In genomic region chr6:89215391-89215790, GRCh38 we compare ENCODE assay signal across 21 cellular contexts.
"Had no signal": no experiment of that assay in that cellular context is flagged by ENCODE, and none has a peak within 500 bp of the region (broad histone marks: within the 10 kb centered on the region; RNA-seq: fewer than 3 reads in every experiment).

No MANE protein-coding gene starts in this region.

- ATAC-seq: activated naive CD4-positive, alpha-beta T cell treated with anti-CD3 and anti-CD28 coated beads, Interleukin-2, amount 50 U/mL, for 72 hours; activated T-cell treated with anti-CD3 and anti-CD28 coated beads, Interleukin-2, amount 50 U/mL, for 72 hours; esophagus mucosa; left cardiac atrium; left ventricle myocardium superior; mucosa of descending colon; right lobe of liver had no signal

- DNase-seq: activated CD4-positive, alpha-beta T cell treated with anti-CD3 and anti-CD28 coated beads for 4 hours; activated CD4-positive, alpha-beta T cell treated with anti-CD3 and anti-CD28 coated beads, Interleukin-2, amount 50 U/mL, for 4 hours; activated CD4-positive, CD25-positive, alpha-beta regulatory T cell; activated naive CD4-positive, alpha-beta T cell; activated T-cell treated with anti-CD3 and anti-CD28 coated beads for 4 hours; activated T-cell treated with anti-CD3 and anti-CD28 coated beads, Interleukin-2, amount 50 U/mL, for 72 hours; anterior cingulate cortex; endodermal cell; foreskin fibroblast; hippocampal formation; left cardiac atrium; left ventricle myocardium superior; mucosa of descending colon; ovary; right lobe of liver; stimulated activated CD4-positive, alpha-beta T cell treated with anti-CD3 and anti-CD28 coated beads, Interleukin-2, amount 100 ng/mL, for 48 hours; stimulated activated naive CD4-positive, alpha-beta T cell treated with Interleukin-2 at 50 U/mL for 16 hours; testis; transverse colon had no signal

- H3K27ac ChIP-seq: ovary, right lobe of liver, testis, transverse colon had no signal

- H3K4me3 ChIP-seq: mucosa of descending colon, ovary, right lobe of liver, testis, transverse colon had no signal

- H3K4me1 ChIP-seq: right lobe of liver, testis, transverse colon had no signal

- H3K27me3 ChIP-seq: ovary, right lobe of liver, testis, transverse colon had no signal

- H3K36me3 ChIP-seq: ovary, right lobe of liver, transverse colon had no signal
